In the genomic region with DNA sequence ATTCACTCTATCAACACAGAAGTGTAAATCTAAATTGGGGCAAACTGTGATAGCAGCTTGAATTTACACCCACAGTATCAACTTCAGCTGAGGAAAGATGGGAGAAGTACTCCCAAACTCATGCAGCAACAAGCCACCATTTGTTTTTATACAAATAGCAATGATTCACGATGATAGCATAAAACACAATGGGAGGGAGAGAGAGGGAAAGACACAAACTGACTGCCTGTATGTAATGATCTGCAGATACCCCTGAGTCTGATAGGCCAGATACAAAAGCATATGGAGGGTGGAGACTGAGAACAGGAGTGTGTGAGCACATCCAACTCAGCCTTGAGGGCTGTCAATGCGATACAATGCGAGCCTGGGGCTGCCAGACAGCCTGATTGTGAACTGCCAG, we compare ENCODE assay signal across 19 cellular contexts.
DNase-seq lines count a peak whose midpoint lies in the region; ATAC-seq, FAIRE-seq and TF ChIP-seq lines count a peak whose summit lies in the region.
"Had no signal": no experiment of that assay in that cellular context is flagged by ENCODE, and none has a peak within 500 bp of the region (broad histone marks: within the 10 kb centered on the region; RNA-seq: fewer than 3 reads in every experiment).

No MANE protein-coding gene starts in this region.

- no TSS peak for BruUV-seq in MCF 10A (replicated peaks; lab: Mats Ljungman, UMichigan)

- H3K36me3 Mint-ChIP-seq in MCF 10A (ENCODE audit: insufficient read depth, unreplicated experiment): no peaks in the 10 kb centered on the region
- no peaks in the 10 kb centered on the region for H3K36me3 Mint-ChIP-seq in stimulated activated naive B cell treated with anti-CD40 and anti-IgM and Interleukin-4, amounts not matched to agents 10 μg/mL and 1 μg/mL and 100 μg/mL, for 72 hours
- H3K36me3 Mint-ChIP-seq: CD14-positive monocyte; CD4-positive, alpha-beta memory T cell had no signal

- H3K4me3 Mint-ChIP-seq in MCF 10A (ENCODE audit: unreplicated experiment): no peak overlapping the region
- H3K4me3 Mint-ChIP-seq in stimulated activated naive B cell treated with anti-CD40 and anti-IgM and Interleukin-4, amounts not matched to agents 10 μg/mL and 1 μg/mL and 100 μg/mL, for 72 hours: no peak overlapping the region
- H3K4me3 Mint-ChIP-seq: CD14-positive monocyte; CD4-positive, alpha-beta memory T cell; H9 had no signal

- H3K27ac Mint-ChIP-seq in MCF 10A (ENCODE audit: low read depth, unreplicated experiment): no peak overlapping the region
- H3K27ac Mint-ChIP-seq in stimulated activated naive B cell treated with anti-CD40 and anti-IgM and Interleukin-4, amounts not matched to agents 10 μg/mL and 1 μg/mL and 100 μg/mL, for 72 hours: no peak overlapping the region
- H3K27ac Mint-ChIP-seq: CD14-positive monocyte; CD4-positive, alpha-beta memory T cell had no signal

- POLR2A ChIA-PET in MCF 10A (lab: Yijun Ruan, JAX): no interaction called here

- no peaks in the 10 kb centered on the region for H3K27me3 Mint-ChIP-seq in MCF 10A (ENCODE audit: insufficient read depth, unreplicated experiment)
- no peaks in the 10 kb centered on the region for H3K27me3 Mint-ChIP-seq in stimulated activated naive B cell treated with anti-CD40 and anti-IgM and Interleukin-4, amounts not matched to agents 10 μg/mL and 1 μg/mL and 100 μg/mL, for 72 hours
- H3K27me3 Mint-ChIP-seq: CD4-positive, alpha-beta memory T cell had no signal

- TF ChIP-seq POLR2A in breast epithelium (IDR thresholded peaks at IDR 0.05): no peak

- peaks cover 32% of the 10 kb centered on the region for H3K4me1 Mint-ChIP-seq in MCF 10A (ENCODE audit: insufficient read depth, unreplicated experiment)
- H3K4me1 Mint-ChIP-seq in stimulated activated naive B cell treated with anti-CD40 and anti-IgM and Interleukin-4, amounts not matched to agents 10 μg/mL and 1 μg/mL and 100 μg/mL, for 72 hours: no peaks in the 10 kb centered on the region
- H3K4me1 Mint-ChIP-seq: CD14-positive monocyte; CD4-positive, alpha-beta memory T cell had no signal

- ATAC-seq in stimulated activated naive B cell treated with anti-CD40 and anti-IgM and Interleukin-4, amounts not matched to agents 10 μg/mL and 1 μg/mL and 100 μg/mL, for 72 hours (replicated peaks): no peak
- ATAC-seq: A549, HepG2 had no signal

- intact Hi-C loops in MCF 10A (cut with micrococcal nuclease) (loop anchor here (10.0 kb wide), 1 partner anchor 80 kb away; a partner anchor contains a TSS), breast epithelium (cut with DNase I; ENCODE audit: low total_unique reads) (no loop called here)

- no peak overlapping the region for H3K4me3 ChIP-seq in breast epithelium
- no peak overlapping the region for H3K4me3 ChIP-seq in bronchial epithelial cell (ENCODE audit: low read depth, low read length)
- H3K4me3 ChIP-seq: A549, BLaER1 had no signal

- H3K36me3 ChIP-seq in breast epithelium: no peaks in the 10 kb centered on the region
- no peaks in the 10 kb centered on the region for H3K36me3 ChIP-seq in bronchial epithelial cell (ENCODE audit: control insufficient read depth, insufficient read depth, low read length)
- H3K36me3 ChIP-seq: BLaER1 had no signal

- TF ChIP-seq CTCF in MCF 10A (IDR thresholded peaks at IDR 0.05; ENCODE audit: unreplicated experiment) (no peak), breast epithelium (IDR thresholded peaks at IDR 0.05) (no peak), bronchial epithelial cell (IDR thresholded peaks at IDR 0.05; ENCODE audit: insufficient read depth, low read length, severe bottlenecking) (no peak)

- H3K27ac ChIP-seq in breast epithelium (no peak overlapping the region), epithelial cell of prostate (no peak overlapping the region)
- H3K27ac ChIP-seq: 22Rv1, A549, BLaER1 had no signal

- H3K4me1 ChIP-seq in breast epithelium: no peaks in the 10 kb centered on the region
- H3K4me1 ChIP-seq: A549, BLaER1 had no signal

- H3K27me3 ChIP-seq in breast epithelium (no peaks in the 10 kb centered on the region), bronchial epithelial cell (ENCODE audit: control insufficient read depth, insufficient read depth, low read length) (no peaks in the 10 kb centered on the region)
- H3K27me3 ChIP-seq: BLaER1 had no signal

- no peaks in the 10 kb centered on the region for H3K9me3 ChIP-seq in breast epithelium
- H3K9me3 ChIP-seq: A549, BLaER1 had no signal

- CTCF ChIA-PET in MCF 10A (lab: Yijun Ruan, JAX): no interaction called here

- DNase-seq in MCF 10A (ENCODE audit: unreplicated experiment) (peak; percentile 10), breast epithelium (ENCODE audit: low spot score in 2 of 2) (no peak), bronchial epithelial cell (ENCODE audit: low read depth) (peak; percentile 78), epithelial cell of prostate (ENCODE audit: low read depth, low spot score) (peak; percentile 1), NCI-H2029 (lab: John Stamatoyannopoulos, UW) (no peak), NCI-H524 (lab: John Stamatoyannopoulos, UW) (no peak)
- no peak for DNase-seq in stimulated activated naive B cell treated with anti-CD40 and anti-IgM and Interleukin-4, amounts not matched to agents 10 μg/mL and 1 μg/mL and 100 μg/mL, for 72 hours
- DNase-seq: AML-193; CD4-positive, alpha-beta memory T cell; DMS153; DMS79 treated with DMSO at 0.1 percent for 48 hours; GF-D8; GOT3; H9 had no signal

- FAIRE-seq in bronchial epithelial cell (lab: Jason Lieb, UNC): no peak
- FAIRE-seq: A549, HepG2 had no signal

- H3K9me3 Mint-ChIP-seq in MCF 10A (ENCODE audit: unreplicated experiment): no peaks in the 10 kb centered on the region
- peaks cover 6 to 13% of the 10 kb centered on the region in 2 donors for H3K9me3 Mint-ChIP-seq in stimulated activated naive B cell treated with anti-CD40 and anti-IgM and Interleukin-4, amounts not matched to agents 10 μg/mL and 1 μg/mL and 100 μg/mL, for 72 hours

Comparison
In these comparisons a context has a peak if more than half of its experiments do, and no peak if none do; other contexts are left out.
1. DNase-seq: peak in MCF 10A (single experiment), bronchial epithelial cell (single experiment) and epithelial cell of prostate (single experiment); none in breast epithelium (0 of 2), stimulated activated naive B cell treated with anti-CD40 and anti-IgM and Interleukin-4, amounts not matched to agents 10 μg/mL and 1 μg/mL and 100 μg/mL, for 72 hours (single experiment), NCI-H2029 (single experiment) and NCI-H524 (0 of 2).